24 cellular contexts compared by ENCODE assay signal in genomic region chr1:219906924-219907771, GRCh38. TPM values are rescaled to one million over a fixed set of nuclear protein-coding genes. Genes with fewer than 3 reads are reported as not detected.
DNase-seq lines count a peak whose midpoint lies in the region; ATAC-seq, FAIRE-seq and TF ChIP-seq lines count a peak whose summit lies in the region.
"Had no signal": no experiment of that assay in that cellular context is flagged by ENCODE, and none has a peak within 500 bp of the region (broad histone marks: within the 10 kb centered on the region; RNA-seq: fewer than 3 reads in every experiment).

No MANE protein-coding gene starts in this region.

- TF ChIP-seq RAD21 in K562 (CRISPR knock-in tag; conservative IDR thresholded peaks at IDR 0.05 in 1 of 2, IDR thresholded peaks at IDR 0.05 in 1 of 2), result peak; percentile 17 to 26; a peak in 2 of 4 replicates

- H3K36me3 ChIP-seq in K562 (ENCODE audit: control insufficient read depth, insufficient read depth, low read length), result 0 out of 3 replicates have a peak, but pooled peaks cover 4% of the 10 kb centered on the region
- H3K36me3 ChIP-seq in effector memory CD4-positive, alpha-beta T cell (ENCODE audit: control insufficient read depth, insufficient read depth, low read length), result no peaks in the 10 kb centered on the region
- H3K36me3 ChIP-seq: ascending aorta, tibial nerve had no signal

- peak; percentile 95 for FAIRE-seq in K562 (lab: Jason Lieb, UNC)
- FAIRE-seq: H1 had no signal

- no peaks in the 10 kb centered on the region for H3K36me3 Mint-ChIP-seq in activated CD4-positive, alpha-beta T cell treated with anti-CD3 and anti-CD28 coated beads, Interleukin-2, amount 10 ng/mL, durations not matched to agents 7 days and 5 days (ENCODE audit: low read depth)
- no peaks in the 10 kb centered on the region for H3K36me3 Mint-ChIP-seq in activated T-helper 2 cell treated with anti-CD3 and anti-CD28 coated beads, Interferon-gamma antibody, Interleukin-2, Interleukin-4, amounts not matched to agents 10 μg/mL and 5 μg/mL and 100 μg/mL, durations not matched to agents 14 hours and 24 hours and 36 hours (ENCODE audit: low read depth)
- no peaks in the 10 kb centered on the region for H3K36me3 Mint-ChIP-seq in activated T-cell treated with anti-CD3 and anti-CD28 coated beads, Interleukin-2, amount 50 U/mL, for 24 hours (ENCODE audit: low read depth)
- H3K36me3 Mint-ChIP-seq: activated naive CD4-positive, alpha-beta T cell treated with anti-CD3 and anti-CD28 coated beads, Interleukin-2, amount 10 ng/mL, durations not matched to agents 7 days and 5 days had no signal

- intact Hi-C loops in K562 (cut with micrococcal nuclease), result loop anchor here (1.0 to 2.0 kb wide), 6 partner anchors 20 to 138 kb away; no protein-coding TSS in a partner anchor
- intact Hi-C loops in activated T-helper 2 cell treated with anti-CD3 and anti-CD28 coated beads, Interferon-gamma antibody, Interleukin-2, Interleukin-4, amounts not matched to agents 10 μg/mL and 5 μg/mL and 100 μg/mL, durations not matched to agents 14 hours and 24 hours and 36 hours (cut with micrococcal nuclease), result no loop called here
- intact Hi-C loops in sciatic nerve (cut with DNase I), result no loop called here

- peak overlapping the region; percentile 73 for H3K4me2 ChIP-seq in K562 (ENCODE audit: insufficient read depth, low read length)
- H3K4me2 ChIP-seq: PC-9 had no signal

- peak overlapping the region; percentile 74 for H2AFZ ChIP-seq in K562 (ENCODE audit: low read depth, low read length)
- H2AFZ ChIP-seq: PC-9 had no signal

- in situ Hi-C loops in K562 (cut with MboI), result no loop called here

- peak; percentile 82 for ATAC-seq in K562
- no peak for ATAC-seq in sciatic nerve

- H3K4me3 ChIP-seq in NB4 (ENCODE audit: low read depth, low read length), result no peak overlapping the region
- peak overlapping the region; percentile 3; the same call in 1 of the 2 replicates for H3K4me3 ChIP-seq in K562
- no peak overlapping the region for H3K4me3 ChIP-seq in effector memory CD4-positive, alpha-beta T cell (ENCODE audit: insufficient read depth, low read depth, low read length, poor library complexity, severe bottlenecking)
- H3K4me3 ChIP-seq: ascending aorta, PC-9, tibial nerve had no signal

- TF ChIP-seq EP300 in K562 (IDR thresholded peaks at IDR 0.05; ENCODE audit: low read length), result peak; percentile 98

- no peaks in the 10 kb centered on the region for H4K20me1 ChIP-seq in K562 (replicated peaks; ENCODE audit: control insufficient read depth, insufficient read depth, low read length)

- peaks cover 3% of the 10 kb centered on the region for H3K27me3 Mint-ChIP-seq in activated CD4-positive, alpha-beta T cell treated with anti-CD3 and anti-CD28 coated beads, Interleukin-2, amount 10 ng/mL, durations not matched to agents 7 days and 5 days
- H3K27me3 Mint-ChIP-seq in activated T-helper 2 cell treated with anti-CD3 and anti-CD28 coated beads, Interferon-gamma antibody, Interleukin-2, Interleukin-4, amounts not matched to agents 10 μg/mL and 5 μg/mL and 100 μg/mL, durations not matched to agents 14 hours and 24 hours and 36 hours (ENCODE audit: low read depth), result no peaks in the 10 kb centered on the region
- peaks cover 9% of the 10 kb centered on the region for H3K27me3 Mint-ChIP-seq in activated T-cell treated with anti-CD3 and anti-CD28 coated beads, Interleukin-2, amount 50 U/mL, for 24 hours

- H3K27me3 ChIP-seq in K562 (ENCODE audit: control insufficient read depth in 2 of 2, insufficient read depth in 2 of 2, low read length in 2 of 2), result no peaks in the 10 kb centered on the region
- no peaks in the 10 kb centered on the region for H3K27me3 ChIP-seq in effector memory CD4-positive, alpha-beta T cell (replicated peaks; ENCODE audit: control insufficient read depth, insufficient read depth, low read length, poor library complexity, severe bottlenecking)
- H3K27me3 ChIP-seq: ascending aorta, tibial nerve had no signal

- no peak overlapping the region for H3K4me3 Mint-ChIP-seq in activated CD4-positive, alpha-beta T cell treated with anti-CD3 and anti-CD28 coated beads, Interleukin-2, amount 10 ng/mL, durations not matched to agents 7 days and 5 days
- no peak overlapping the region for H3K4me3 Mint-ChIP-seq in activated T-helper 2 cell treated with anti-CD3 and anti-CD28 coated beads, Interferon-gamma antibody, Interleukin-2, Interleukin-4, amounts not matched to agents 10 μg/mL and 5 μg/mL and 100 μg/mL, durations not matched to agents 14 hours and 24 hours and 36 hours (ENCODE audit: low read depth)
- no peak overlapping the region for H3K4me3 Mint-ChIP-seq in activated T-cell treated with anti-CD3 and anti-CD28 coated beads, Interleukin-2, amount 50 U/mL, for 24 hours
- H3K4me3 Mint-ChIP-seq: activated CD4-positive, alpha-beta T cell treated with anti-CD3 and anti-CD28 coated beads, Interleukin-2, amount 10 ng/mL, durations not matched to agents 24 days and 14 days; activated naive CD4-positive, alpha-beta T cell treated with anti-CD3 and anti-CD28 coated beads, Interleukin-2, amount 10 ng/mL, durations not matched to agents 7 days and 5 days had no signal

- no peaks in the 10 kb centered on the region for H3K9me3 Mint-ChIP-seq in activated CD4-positive, alpha-beta T cell treated with anti-CD3 and anti-CD28 coated beads, Interleukin-2, amount 10 ng/mL, durations not matched to agents 7 days and 5 days
- no peaks in the 10 kb centered on the region for H3K9me3 Mint-ChIP-seq in activated T-helper 2 cell treated with anti-CD3 and anti-CD28 coated beads, Interferon-gamma antibody, Interleukin-2, Interleukin-4, amounts not matched to agents 10 μg/mL and 5 μg/mL and 100 μg/mL, durations not matched to agents 14 hours and 24 hours and 36 hours
- H3K9me3 Mint-ChIP-seq in activated T-cell treated with anti-CD3 and anti-CD28 coated beads, Interleukin-2, amount 50 U/mL, for 24 hours, result no peaks in the 10 kb centered on the region
- H3K9me3 Mint-ChIP-seq: activated CD4-positive, alpha-beta T cell treated with anti-CD3 and anti-CD28 coated beads, Interleukin-2, amount 10 ng/mL, durations not matched to agents 24 days and 14 days; activated naive CD4-positive, alpha-beta T cell treated with anti-CD3 and anti-CD28 coated beads, Interleukin-2, amount 10 ng/mL, durations not matched to agents 7 days and 5 days had no signal

- CTCF ChIA-PET in activated CD4-positive, alpha-beta T cell treated with anti-CD3 and anti-CD28 coated beads, Interleukin-2, amount 10 ng/mL, durations not matched to agents 7 days and 5 days (lab: Charles Lee), result no interaction called here
- CTCF ChIA-PET in K562 (lab: Yijun Ruan, JAX; ENCODE audit: low intra/inter-chr PET ratio), result no interaction called here

- POLR2A ChIA-PET in activated CD4-positive, alpha-beta T cell treated with anti-CD3 and anti-CD28 coated beads, Interleukin-2, amount 10 ng/mL, durations not matched to agents 7 days and 5 days (lab: Charles Lee), result no interaction called here
- POLR2A ChIA-PET in K562 (lab: Yijun Ruan, JAX), result interaction anchor here (0.6 to 2.5 kb wide), 8 partner anchors 9 to 1152 kb away, joined by 3 to 17 read pairs (median 5); no protein-coding TSS in a partner anchor

- peak overlapping the region; percentile 52 for H3K27ac Mint-ChIP-seq in activated CD4-positive, alpha-beta T cell treated with anti-CD3 and anti-CD28 coated beads, Interleukin-2, amount 10 ng/mL, durations not matched to agents 7 days and 5 days
- no peak overlapping the region for H3K27ac Mint-ChIP-seq in activated T-helper 2 cell treated with anti-CD3 and anti-CD28 coated beads, Interferon-gamma antibody, Interleukin-2, Interleukin-4, amounts not matched to agents 10 μg/mL and 5 μg/mL and 100 μg/mL, durations not matched to agents 14 hours and 24 hours and 36 hours
- H3K27ac Mint-ChIP-seq in activated T-cell treated with anti-CD3 and anti-CD28 coated beads, Interleukin-2, amount 50 U/mL, for 24 hours, result no peak overlapping the region
- H3K27ac Mint-ChIP-seq: activated CD4-positive, alpha-beta T cell treated with anti-CD3 and anti-CD28 coated beads, Interleukin-2, amount 10 ng/mL, durations not matched to agents 24 days and 14 days; activated naive CD4-positive, alpha-beta T cell treated with anti-CD3 and anti-CD28 coated beads, Interleukin-2, amount 10 ng/mL, durations not matched to agents 7 days and 5 days had no signal

- no peak for TF ChIP-seq CTCF in NB4 (IDR thresholded peaks at IDR 0.05; ENCODE audit: low read depth, low read length)
- no peak for TF ChIP-seq CTCF in K562 (IDR thresholded peaks at IDR 0.05 in 2 of 3, conservative IDR thresholded peaks at IDR 0.05 in 1 of 3; ENCODE audit: insufficient read depth in 2 of 3, low read depth in 1 of 3, low read length in 3 of 3)

- H3K4me1 ChIP-seq in K562 (replicated peaks in 1 of 2; ENCODE audit: control insufficient read depth in 2 of 2, insufficient read depth in 2 of 2, low read length in 2 of 2), result peaks cover 43 to 80% of the 10 kb centered on the region in 2 experiments
- H3K4me1 ChIP-seq in effector memory CD4-positive, alpha-beta T cell (ENCODE audit: control insufficient read depth, insufficient read depth, low read length, poor library complexity, severe bottlenecking), result no peaks in the 10 kb centered on the region
- H3K4me1 ChIP-seq: ascending aorta, tibial nerve had no signal

- no TSS peak for BruUV-seq in K562 (replicated peaks; lab: Mats Ljungman, UMichigan)

- H3K9ac ChIP-seq in K562 (ENCODE audit: insufficient read depth in 1 of 2, low read depth in 2 of 2, low read length in 2 of 2), result peak overlapping the region in 1 of 2 experiments; percentile 53; a peak in 3 of 4 replicates

- peak overlapping the region; percentile 79 for H3K27ac ChIP-seq in K562 (ENCODE audit: extremely low read depth, low read depth, low read length)
- H3K27ac ChIP-seq in effector memory CD4-positive, alpha-beta T cell (ENCODE audit: insufficient read depth, low read length, poor library complexity, severe bottlenecking), result no peak overlapping the region
- H3K27ac ChIP-seq: ascending aorta, PC-9, tibial nerve had no signal

- peaks cover 5% of the 10 kb centered on the region for H3K4me1 Mint-ChIP-seq in activated CD4-positive, alpha-beta T cell treated with anti-CD3 and anti-CD28 coated beads, Interleukin-2, amount 10 ng/mL, durations not matched to agents 7 days and 5 days
- no peaks in the 10 kb centered on the region for H3K4me1 Mint-ChIP-seq in activated T-helper 2 cell treated with anti-CD3 and anti-CD28 coated beads, Interferon-gamma antibody, Interleukin-2, Interleukin-4, amounts not matched to agents 10 μg/mL and 5 μg/mL and 100 μg/mL, durations not matched to agents 14 hours and 24 hours and 36 hours (ENCODE audit: low read depth)
- no peaks in the 10 kb centered on the region for H3K4me1 Mint-ChIP-seq in activated T-cell treated with anti-CD3 and anti-CD28 coated beads, Interleukin-2, amount 50 U/mL, for 24 hours (ENCODE audit: low read depth)
- H3K4me1 Mint-ChIP-seq: activated naive CD4-positive, alpha-beta T cell treated with anti-CD3 and anti-CD28 coated beads, Interleukin-2, amount 10 ng/mL, durations not matched to agents 7 days and 5 days had no signal

- WGBS in K562 (ENCODE audit: insufficient coverage, low coverage, missing lambda C conversion rate), result 0% methylated on average over 5 of the region's 5 CpGs

- DNase-seq in activated CD4-positive, alpha-beta T cell treated with anti-CD3 and anti-CD28 coated beads, Interleukin-2, amount 10 ng/mL, durations not matched to agents 7 days and 5 days, result no peak
- no peak for DNase-seq in activated CD4-positive, alpha-beta T cell treated with anti-CD3 and anti-CD28 coated beads for 4 hours
- peak; percentile 62 for DNase-seq in NB4 (ENCODE audit: low read depth)
- DNase-seq in K562 (ENCODE audit: extremely low read depth in 1 of 4, low spot score in 3 of 4), result peak; percentile 87 to 99 (median 91)
- DNase-seq in activated T-helper 2 cell treated with anti-CD3 and anti-CD28 coated beads, Interferon-gamma antibody, Interleukin-2, Interleukin-4, amounts not matched to agents 10 μg/mL and 5 μg/mL and 100 μg/mL, durations not matched to agents 14 hours and 24 hours and 36 hours (ENCODE audit: low spot score), result no peak
- no peak for DNase-seq in sciatic nerve (ENCODE audit: low spot score)
- DNase-seq in activated T-cell treated with anti-CD3 and anti-CD28 coated beads, Interleukin-2, amount 50 U/mL, for 24 hours, result no peak
- no peak for DNase-seq in effector memory CD4-positive, alpha-beta T cell
- DNase-seq: activated CD4-positive, alpha-beta T cell treated with anti-CD3 and anti-CD28 coated beads, Interleukin-2, amount 10 ng/mL, durations not matched to agents 24 days and 14 days; activated naive CD4-positive, alpha-beta T cell treated with anti-CD3 and anti-CD28 coated beads, Interleukin-2, amount 10 ng/mL, durations not matched to agents 7 days and 5 days; caudate nucleus; DMS79; kidney glomerular epithelial cell; mammary epithelial cell; NCI-H1417 treated with DMSO at 0.1 percent for 48 hours; NCI-H82; PC-9; SHP77 treated with DMSO at 0.1 percent for 48 hours; T-helper 1 cell had no signal

- H3K9me3 ChIP-seq in K562 (replicated peaks; ENCODE audit: control insufficient read depth, insufficient read depth, low read depth, low read length), result 0 out of 2 replicates have a peak, but pooled peaks cover 3% of the 10 kb centered on the region
- H3K9me3 ChIP-seq in effector memory CD4-positive, alpha-beta T cell (ENCODE audit: control insufficient read depth, low read length), result no peaks in the 10 kb centered on the region
- H3K9me3 ChIP-seq: ascending aorta, tibial nerve had no signal

- H3K9me1 ChIP-seq in K562 (ENCODE audit: control insufficient read depth, insufficient read depth, low read length), result no peaks in the 10 kb centered on the region

- no peak for TF ChIP-seq POLR2A in NB4 (IDR thresholded peaks at IDR 0.05; ENCODE audit: extremely low read depth, insufficient read length)
- TF ChIP-seq POLR2A in K562 (conservative IDR thresholded peaks at IDR 0.05), result peak; percentile 41; the same call in 1 of the 2 replicates

- H3K79me2 ChIP-seq in K562 (ENCODE audit: control insufficient read depth, insufficient read depth, low read length), result no peaks in the 10 kb centered on the region

RNA-seq across cellular contexts. Expression of gene SLC30A10, which starts 21.2 kb away (rescaled TPM):
- total RNA-seq in activated CD4-positive, alpha-beta T cell treated with anti-CD3 and anti-CD28 coated beads, Interleukin-2, amount 10 ng/mL, durations not matched to agents 7 days and 5 days, result not detected
- 24.4 and 39.4 TPM in 2 replicates for total RNA-seq in K562 (2011; cell fraction: chromatin; rRNA removed; ENCODE audit: low replicate concordance)
- 18.3 and 27.1 TPM in 2 replicates for total RNA-seq in K562 (2011; cell fraction: nucleolus; rRNA removed)
- 29.8 and 32.1 TPM in 2 replicates for total RNA-seq in K562 (2011; cell fraction: nucleoplasm; rRNA removed)
- 5.9 and 7.4 TPM in 2 replicates for total RNA-seq in K562 (2014; rRNA removed)
- 7.1 and 8.1 TPM in 2 replicates for total RNA-seq in K562 (2014; rRNA removed; fragmentation: Illumina TruSeq; extraction: Trizol)
- 3.5 and 3.9 TPM in 2 replicates for total RNA-seq in K562 (2015; rRNA removed; fragmentation: Illumina TruSeq; extraction: Trizol)
- total RNA-seq in K562 (2021), result 8.8 and 9.4 TPM in 2 replicates
- 8.9 and 11.3 TPM in 2 replicates for polyA plus RNA-seq in K562 (2011; rRNA removed)
- polyA plus RNA-seq in K562 (2011; cell fraction: cytosol; rRNA removed), result 4.9 and 8.9 TPM in 2 replicates
- polyA plus RNA-seq in K562 (2011; cell fraction: nucleus; rRNA removed), result 18.4 and 35.5 TPM in 2 replicates
- 3.2 and 5.9 TPM in 2 replicates for polyA plus RNA-seq in K562 (2012)
- polyA plus RNA-seq in K562 (2014; fragmentation: Illumina TruSeq; extraction: Trizol), result 8.0 and 8.4 TPM in 2 replicates
- polyA plus RNA-seq in K562 (2014; fragmentation: Nextera tagmentation; extraction: Ambion mirVana), result 1 to 10 TPM; 2.6 to 3.8 TPM
- 9.5 and 10.5 TPM in 2 replicates for polyA plus RNA-seq in K562 (2014; rRNA removed)
- polyA minus RNA-seq in K562 (2011; rRNA and poly(A)+ RNA removed), result 6.9 and 7.9 TPM in 2 replicates
- 3.4 and 5.9 TPM in 2 replicates for polyA minus RNA-seq in K562 (2011; cell fraction: cytosol; rRNA and poly(A)+ RNA removed)
- polyA minus RNA-seq in K562 (2011; cell fraction: nucleus; rRNA and poly(A)+ RNA removed), result 6.9 and 9.4 TPM in 2 replicates
- total RNA-seq in activated T-helper 2 cell treated with anti-CD3 and anti-CD28 coated beads, Interferon-gamma antibody, Interleukin-2, Interleukin-4, amounts not matched to agents 10 μg/mL and 5 μg/mL and 100 μg/mL, durations not matched to agents 14 hours and 24 hours and 36 hours, result not detected in 2 replicates
- total RNA-seq in sciatic nerve, result 0.62 TPM
- total RNA-seq: A172; activated CD4-positive, alpha-beta T cell treated with anti-CD3 and anti-CD28 coated beads, Interleukin-2, amount 10 ng/mL, durations not matched to agents 24 days and 14 days; ascending aorta; dermis microvascular lymphatic vessel endothelial cell; mammary epithelial cell; PC-9 had no signal
- polyA plus RNA-seq: mammary epithelial cell had no signal

Comparison
In these comparisons a context has a peak if more than half of its experiments do, and no peak if none do; other contexts are left out.
1. DNase-seq: peak in NB4 (single experiment) and K562 (4 of 4); none in activated CD4-positive, alpha-beta T cell treated with anti-CD3 and anti-CD28 coated beads, Interleukin-2, amount 10 ng/mL, durations not matched to agents 7 days and 5 days (single experiment), activated CD4-positive, alpha-beta T cell treated with anti-CD3 and anti-CD28 coated beads for 4 hours (0 of 2), activated T-helper 2 cell treated with anti-CD3 and anti-CD28 coated beads, Interferon-gamma antibody, Interleukin-2, Interleukin-4, amounts not matched to agents 10 μg/mL and 5 μg/mL and 100 μg/mL, durations not matched to agents 14 hours and 24 hours and 36 hours (single experiment), sciatic nerve (single experiment), activated T-cell treated with anti-CD3 and anti-CD28 coated beads, Interleukin-2, amount 50 U/mL, for 24 hours (single experiment) and effector memory CD4-positive, alpha-beta T cell (0 of 3).